In the genomic region with DNA sequence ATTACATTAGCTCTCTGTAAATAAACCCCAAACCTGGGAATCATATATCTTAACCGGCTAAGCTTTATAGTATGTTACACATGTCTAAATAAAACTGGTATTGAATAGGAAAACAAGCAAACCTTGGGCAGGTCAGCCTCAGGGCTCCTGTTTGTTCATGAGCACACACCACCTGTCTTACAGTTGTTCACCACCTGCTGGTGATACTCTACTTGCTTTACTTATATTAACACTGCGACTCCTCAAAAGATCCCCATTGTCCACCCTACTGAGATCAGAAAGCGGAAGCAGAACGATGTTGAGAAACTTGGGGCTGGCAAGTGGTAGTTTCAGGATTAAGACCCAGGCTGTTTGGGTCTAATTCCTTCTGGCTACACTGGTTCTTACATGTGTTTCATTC, we compare ENCODE assay signal across 20 cellular contexts. TPM values are rescaled to one million over a fixed set of nuclear protein-coding genes. Genes with fewer than 3 reads are reported as not detected.
DNase-seq lines count a peak whose midpoint lies in the region; ATAC-seq and TF ChIP-seq lines count a peak whose summit lies in the region.
"Had no signal": no experiment of that assay in that cellular context is flagged by ENCODE, and none has a peak within 500 bp of the region (broad histone marks: within the 10 kb centered on the region; RNA-seq: fewer than 3 reads in every experiment).

No MANE protein-coding gene starts in this region.

- H3K4me3 ChIP-seq in GM12865 (ENCODE audit: low read depth, low read length), result no peak overlapping the region
- no peak overlapping the region for H3K4me3 ChIP-seq in endodermal cell (ENCODE audit: low read length)
- no peak overlapping the region for H3K4me3 ChIP-seq in tibial artery
- H3K4me3 ChIP-seq: PC-9 had no signal

- H3K36me3 ChIP-seq in endodermal cell (ENCODE audit: control insufficient read depth, insufficient read depth, low read length) (no peaks in the 10 kb centered on the region), tibial artery (no peaks in the 10 kb centered on the region)

- in situ Hi-C loops in G401 (cut with HindIII; ENCODE audit: low sequenced_read_pairs), result no loop called here

- TF ChIP-seq CTCF in GM12865 (IDR thresholded peaks at IDR 0.05; ENCODE audit: insufficient read depth, low read depth, low read length, missing control alignments), result no peak
- TF ChIP-seq CTCF in endodermal cell (conservative IDR thresholded peaks at IDR 0.05), result peak; percentile 27
- no peak for TF ChIP-seq CTCF in tibial artery (IDR thresholded peaks at IDR 0.05)

- H3K4me1 Mint-ChIP-seq in endodermal cell, result peaks cover 57% of the 10 kb centered on the region
- H3K4me1 Mint-ChIP-seq: CD14-positive monocyte, IgD-negative memory B cell had no signal

- intact Hi-C loops in tibial artery (cut with DNase I; ENCODE audit: low total_unique reads), result no loop called here

- H3K9me3 ChIP-seq in endodermal cell (ENCODE audit: control insufficient read depth, low read length) (no peaks in the 10 kb centered on the region), tibial artery (no peaks in the 10 kb centered on the region)

- H3K27ac ChIP-seq in endodermal cell (ENCODE audit: low read depth, low read length), result no peak overlapping the region
- no peak overlapping the region for H3K27ac ChIP-seq in tibial artery
- H3K27ac ChIP-seq: PC-9 had no signal

- no peaks in the 10 kb centered on the region for H3K9me3 Mint-ChIP-seq in endodermal cell
- H3K9me3 Mint-ChIP-seq: IgD-negative memory B cell had no signal

- no peak overlapping the region for H3K27ac Mint-ChIP-seq in endodermal cell
- H3K27ac Mint-ChIP-seq: CD14-positive monocyte, IgD-negative memory B cell had no signal

- peaks cover 29% of the 10 kb centered on the region for H3K4me1 ChIP-seq in endodermal cell (ENCODE audit: control insufficient read depth, insufficient read depth, low read length)
- H3K4me1 ChIP-seq in tibial artery, result peaks cover 0 to 7% (median 2%) of the 10 kb centered on the region in 4 donors

- no peaks in the 10 kb centered on the region for H3K27me3 Mint-ChIP-seq in endodermal cell (ENCODE audit: insufficient read depth)

- ATAC-seq in HG03108 (IDR thresholded peaks at IDR 0.05; ENCODE audit: unreplicated experiment), result no peak

- WGBS in endodermal cell (ENCODE audit: insufficient coverage in 1 of 2, insufficient read length in 1 of 2), 2 experiments, result 91 to 98% methylated on average over 4 of the region's 4 CpGs

- H3K27me3 ChIP-seq in endodermal cell (ENCODE audit: control insufficient read depth, insufficient read depth, low read length, poor library complexity, severe bottlenecking), result no peaks in the 10 kb centered on the region
- no peaks in the 10 kb centered on the region for H3K27me3 ChIP-seq in tibial artery

- DNase-seq in DMS153 (lab: John Stamatoyannopoulos, UW), result peak; percentile 77
- DNase-seq in GM12865 (ENCODE audit: low read depth), result peak; percentile 40
- peak; percentile 70 for DNase-seq in NCI-H748 (lab: John Stamatoyannopoulos, UW; ENCODE audit: unreplicated experiment)
- no peak for DNase-seq in endodermal cell
- no peak for DNase-seq in G401 (ENCODE audit: low spot score)
- DNase-seq in tibial artery, result no peak
- DNase-seq: ACHN, AML-193, COR-L47, Kasumi-1, NCI-H146, NCI-H2107, NCI-H345, NCI-H774, PC-9 had no signal

- no peak overlapping the region for H3K9ac ChIP-seq in endodermal cell (ENCODE audit: extremely low read depth, low read length, poor library complexity, severe bottlenecking)

- H3K36me3 Mint-ChIP-seq in endodermal cell (ENCODE audit: low read depth), result no peaks in the 10 kb centered on the region
- H3K36me3 Mint-ChIP-seq: CD14-positive monocyte, IgD-negative memory B cell had no signal

- no peak overlapping the region for H3K4me3 Mint-ChIP-seq in endodermal cell
- H3K4me3 Mint-ChIP-seq: CD14-positive monocyte, IgD-negative memory B cell had no signal

RNA-seq across cellular contexts. Expression of a gene that starts 16.4 kb away (rescaled TPM):
- total RNA-seq in endodermal cell, result 1 to 10 TPM in 1 of 2 donors, under 1 TPM in 1; 0.86 to 1.8 TPM
- polyA plus RNA-seq in endodermal cell (2013, experiment 1 of 2), result 7.7 TPM
- 12.1 TPM for polyA plus RNA-seq in endodermal cell (2013, experiment 2 of 2)
- total RNA-seq in G401 (2014; rRNA removed; shearing (Covaris generic)), result 10.5 and 10.8 TPM in 2 replicates
- total RNA-seq: H4, SK-MEL-5 had no signal

Comparison
In these comparisons a context has a peak if more than half of its experiments do, and no peak if none do; other contexts are left out.
1. DNase-seq: peak in DMS153 (single experiment), GM12865 (single experiment) and NCI-H748 (single experiment); none in endodermal cell (single experiment), G401 (single experiment) and tibial artery (0 of 2).